In genomic region chr3:5145120-5145519, GRCh38 we compare ENCODE assay signal across 23 cellular contexts.
"Had no signal": no experiment of that assay in that cellular context is flagged by ENCODE, and none has a peak within 500 bp of the region (broad histone marks: within the 10 kb centered on the region; RNA-seq: fewer than 3 reads in every experiment).

No MANE protein-coding gene starts in this region.

- H3K4me2 ChIP-seq: KMS-11 had no signal

- DNase-seq: activated CD4-positive, alpha-beta T cell treated with anti-CD3 and anti-CD28 coated beads for 48 hours; activated CD4-positive, alpha-beta T cell treated with anti-CD3 and anti-CD28 coated beads, Interleukin-2, amount 50 U/mL, for 4 hours; activated CD4-positive, CD25-positive, alpha-beta regulatory T cell treated with anti-CD3 and anti-CD28 coated beads, Interleukin-2, amount 50 U/mL, for 72 hours; activated CD8-positive, alpha-beta memory T cell treated with anti-CD3 and anti-CD28 coated beads, Interleukin-2, amount 50 U/mL, for 48 hours; activated CD8-positive, alpha-beta T cell treated with anti-CD3 and anti-CD28 coated beads, Interleukin-2, amount 10 ng/mL, durations not matched to agents 7 days and 5 days; activated effector memory CD4-positive, alpha-beta T cell treated with Interleukin-2 at 50 U/mL for 16 hours; activated naive CD4-positive, alpha-beta T cell; activated naive CD8-positive, alpha-beta T cell treated with anti-CD3 and anti-CD28 coated beads, Interleukin-2, amount 50 U/mL, for 24 hours; activated T-cell treated with anti-CD3 and anti-CD28 coated beads, Interleukin-2, amount 50 U/mL, for 1 hour; amniotic stem cell; body of pancreas; NCI-H1092 treated with DMSO at 0.1 percent for 48 hours; NCI-H1436 treated with DMSO at 0.1 percent for 48 hours; NCI-H187; NCI-H2081 treated with DMSO at 0.1 percent for 48 hours; NCI-H446; NCI-H524; SHP77 had no signal

- H3K9me3 ChIP-seq: ascending aorta, body of pancreas had no signal

- H3K27me3 Mint-ChIP-seq: activated naive CD8-positive, alpha-beta T cell treated with anti-CD3 and anti-CD28 coated beads, Interleukin-2, amount 50 U/mL, for 24 hours had no signal

- H3K4me3 Mint-ChIP-seq: activated CD8-positive, alpha-beta T cell treated with anti-CD3 and anti-CD28 coated beads, Interleukin-2, amount 10 ng/mL, durations not matched to agents 7 days and 5 days; activated naive CD8-positive, alpha-beta T cell treated with anti-CD3 and anti-CD28 coated beads, Interleukin-2, amount 50 U/mL, for 24 hours; T-helper 1 cell treated with Interleukin-12 subunit alpha and Interleukin-12 subunit beta and Interleukin-4 antibody, amounts not matched to agents 30 μg/mL and 1 μg/mL, for 36 hours; WTC11 had no signal

- H3K4me3 ChIP-seq: ascending aorta, body of pancreas had no signal

- H3K36me3 ChIP-seq: ascending aorta had no signal

- ATAC-seq: activated CD8-positive, alpha-beta T cell treated with anti-CD3 and anti-CD28 coated beads, Interleukin-2, amount 10 ng/mL, durations not matched to agents 7 days and 5 days; activated naive CD4-positive, alpha-beta T cell treated with anti-CD3 and anti-CD28 coated beads, Interleukin-2, amount 50 U/mL, for 72 hours; activated naive CD8-positive, alpha-beta T cell treated with anti-CD3 and anti-CD28 coated beads, Interleukin-2, amount 50 U/mL, for 24 hours; body of pancreas; WTC11 had no signal

- H3K27ac Mint-ChIP-seq: activated CD8-positive, alpha-beta T cell treated with anti-CD3 and anti-CD28 coated beads, Interleukin-2, amount 10 ng/mL, durations not matched to agents 7 days and 5 days; activated naive CD4-positive, alpha-beta T cell treated with anti-CD3 and anti-CD28 coated beads, Interleukin-2, amount 50 U/mL, for 72 hours; activated naive CD8-positive, alpha-beta T cell treated with anti-CD3 and anti-CD28 coated beads, Interleukin-2, amount 50 U/mL, for 24 hours; T-helper 1 cell treated with Interleukin-12 subunit alpha and Interleukin-12 subunit beta and Interleukin-4 antibody, amounts not matched to agents 30 μg/mL and 1 μg/mL, for 36 hours had no signal

- H3K27me3 ChIP-seq: ascending aorta, body of pancreas had no signal

- H3K27ac ChIP-seq: ascending aorta, body of pancreas, KMS-11 had no signal
